In the genomic region with DNA sequence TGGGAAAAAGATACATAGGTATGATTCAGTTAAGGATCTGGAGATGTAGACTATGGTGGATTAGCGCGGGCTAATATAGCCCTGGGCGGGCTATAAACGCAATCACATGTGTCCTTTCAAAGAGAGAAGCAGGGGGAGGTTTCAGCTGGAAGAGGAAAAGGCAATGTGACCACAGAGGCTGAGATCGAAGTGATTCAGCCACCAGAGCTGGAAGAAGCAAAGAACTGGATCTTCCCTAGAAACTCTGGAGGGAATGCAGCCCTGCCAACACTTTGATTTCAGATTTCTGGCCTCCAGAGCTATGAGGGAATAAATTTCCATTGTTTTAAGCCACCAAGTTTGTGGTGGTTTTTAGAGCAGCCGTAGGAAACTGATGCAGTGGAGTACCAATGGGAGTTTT, we compare ENCODE assay signal across 21 cellular contexts.
DNase-seq lines count a peak whose midpoint lies in the region; ATAC-seq and TF ChIP-seq lines count a peak whose summit lies in the region.
"Had no signal": no experiment of that assay in that cellular context is flagged by ENCODE, and none has a peak within 500 bp of the region (broad histone marks: within the 10 kb centered on the region; RNA-seq: fewer than 3 reads in every experiment).

No MANE protein-coding gene starts in this region.

- H3K4me2 ChIP-seq in BLaER1, result 0 out of 2 replicates have a peak overlapping the region, but pooled peaks have one; percentile 13
- H3K4me2 ChIP-seq in neural progenitor cell, result no peak overlapping the region
- H3K4me2 ChIP-seq in SK-N-SH, result no peak overlapping the region

- no peaks in the 10 kb centered on the region for H3K36me3 Mint-ChIP-seq in neural progenitor cell
- H3K36me3 Mint-ChIP-seq: IgD-negative memory B cell had no signal

- H2AFZ ChIP-seq in neural progenitor cell (replicated peaks) (no peak overlapping the region), SK-N-SH (ENCODE audit: low read depth) (no peak overlapping the region)

- H3K4me1 ChIP-seq in BLaER1 (peaks cover 65% of the 10 kb centered on the region), neural progenitor cell (peaks cover 37% of the 10 kb centered on the region), SK-N-SH (ENCODE audit: control insufficient read depth in 1 of 2, insufficient read depth in 2 of 2, low read depth in 1 of 2, low read length in 1 of 2) (no peaks in the 10 kb centered on the region)

- peak overlapping the region; percentile 25 for H3K27ac Mint-ChIP-seq in neural progenitor cell
- H3K27ac Mint-ChIP-seq: CD4-positive, CD25-positive, alpha-beta regulatory T cell had no signal

- no peak overlapping the region for H3K27ac ChIP-seq in BLaER1
- peak overlapping the region; percentile 0 for H3K27ac ChIP-seq in neural progenitor cell
- no peak overlapping the region for H3K27ac ChIP-seq in SK-N-SH (ENCODE audit: low read depth in 2 of 2, low read length in 1 of 2)
- H3K27ac ChIP-seq: HL-60 had no signal

- H3K4me3 Mint-ChIP-seq in neural progenitor cell, result no peak overlapping the region
- H3K4me3 Mint-ChIP-seq: CD4-positive, CD25-positive, alpha-beta regulatory T cell; IgD-negative memory B cell had no signal

- in situ Hi-C loops in KBM-7 (cut with MboI; ENCODE audit: low pct_unique_long_range_greater_than_20kb, low sequenced_read_pairs), result no loop called here

- H3K27me3 ChIP-seq in BLaER1, result no peaks in the 10 kb centered on the region
- no peaks in the 10 kb centered on the region for H3K27me3 ChIP-seq in neural progenitor cell
- peaks cover 29% of the 10 kb centered on the region for H3K27me3 ChIP-seq in SK-N-SH (ENCODE audit: insufficient read depth)

- ATAC-seq in GM19023 (IDR thresholded peaks at IDR 0.05; ENCODE audit: unreplicated experiment), result no peak

- H4K20me1 ChIP-seq in BLaER1 (no peaks in the 10 kb centered on the region), neural progenitor cell (ENCODE audit: low read depth) (peaks cover 4% of the 10 kb centered on the region), SK-N-SH (ENCODE audit: insufficient read depth) (no peaks in the 10 kb centered on the region)

- TF ChIP-seq CTCF in neural progenitor cell (IDR thresholded peaks at IDR 0.05), result no peak
- no peak for TF ChIP-seq CTCF in SK-N-SH (IDR thresholded peaks at IDR 0.05)

- H3K4me1 Mint-ChIP-seq in neural progenitor cell, result peaks cover 27% of the 10 kb centered on the region
- H3K4me1 Mint-ChIP-seq: CD4-positive, CD25-positive, alpha-beta regulatory T cell; IgD-negative memory B cell had no signal

- H3K36me3 ChIP-seq in BLaER1 (no peaks in the 10 kb centered on the region), neural progenitor cell (no peaks in the 10 kb centered on the region), SK-N-SH (replicated peaks in 1 of 2; ENCODE audit: control insufficient read depth in 1 of 2, insufficient read depth in 2 of 2, low read length in 1 of 2) (no peaks in the 10 kb centered on the region)

- TF ChIP-seq RAD21 in SK-N-SH (IDR thresholded peaks at IDR 0.05; ENCODE audit: low read length), result no peak

- H3K27me3 Mint-ChIP-seq in neural progenitor cell (ENCODE audit: insufficient read depth, low read depth), result no peaks in the 10 kb centered on the region

- H3K9me2 ChIP-seq in SK-N-SH, result no peaks in the 10 kb centered on the region

- WGBS in SK-N-SH (ENCODE audit: low lambda C conversion rate), result 39% methylated on average over 6 of the region's 6 CpGs

- DNase-seq in KBM-7 (peak; percentile 28), fibroblast of peridontal ligament (ENCODE audit: extremely low read depth) (peak; percentile 50), neural progenitor cell (ENCODE audit: low spot score) (no peak), NCI-H2227 treated with DMSO at 0.1 percent for 48 hours (lab: John Stamatoyannopoulos, UW) (no peak), SK-N-SH (no peak)
- DNase-seq: CD4-positive, CD25-positive, alpha-beta regulatory T cell; DMS153; DND-41; GOT3; HCEC 1CT; MV-4-11; NCI-H1105; NCI-H1436 treated with DMSO at 0.1 percent for 48 hours; NCI-H187 treated with DMSO at 0.1 percent for 48 hours; NCI-H2171 treated with DMSO at 0.1 percent for 48 hours; NCI-H524 treated with DMSO at 0.1 percent for 48 hours; NCI-H774 had no signal

- TF ChIP-seq EP300 in SK-N-SH (IDR thresholded peaks at IDR 0.05; ENCODE audit: borderline replicate concordance in 1 of 2, low read depth in 1 of 2, low read length in 1 of 2), result no peak

- no peaks in the 10 kb centered on the region for H3K9me3 Mint-ChIP-seq in neural progenitor cell
- H3K9me3 Mint-ChIP-seq: CD4-positive, CD25-positive, alpha-beta regulatory T cell; IgD-negative memory B cell had no signal

- H3K9ac ChIP-seq in BLaER1 (no peak overlapping the region), neural progenitor cell (no peak overlapping the region), SK-N-SH (no peak overlapping the region)

- H3K4me3 ChIP-seq in BLaER1 (no peak overlapping the region), neural progenitor cell (no peak overlapping the region), SK-N-SH (ENCODE audit: low read depth in 2 of 2, low read length in 1 of 2) (no peak overlapping the region)

- POLR2A ChIA-PET in SK-N-SH (lab: Yijun Ruan, JAX), result no interaction called here

- H3F3A ChIP-seq in neural progenitor cell (ENCODE audit: low read depth) (peaks cover 17% of the 10 kb centered on the region), SK-N-SH (replicated peaks; ENCODE audit: insufficient read depth) (no peaks in the 10 kb centered on the region)

- CTCF ChIA-PET in SK-N-SH (lab: Yijun Ruan, JAX), result interaction anchor here (1.4 kb wide), 1 partner anchor 8 kb away, joined by 7 read pairs; no protein-coding TSS in a partner anchor

- H3K9me3 ChIP-seq in BLaER1, result no peaks in the 10 kb centered on the region
- H3K9me3 ChIP-seq in neural progenitor cell (ENCODE audit: low read depth), result no peaks in the 10 kb centered on the region
- no peaks in the 10 kb centered on the region for H3K9me3 ChIP-seq in SK-N-SH

- H3K79me2 ChIP-seq in neural progenitor cell (ENCODE audit: low read depth) (peaks cover 6% of the 10 kb centered on the region), SK-N-SH (ENCODE audit: insufficient read depth) (no peaks in the 10 kb centered on the region)

TF ChIP-seq in SK-N-SH, 30 proteins besides CTCF, POLR2A, EP300 and RAD21:
- TF ChIP-seq EZH2phosphoT487 (IDR thresholded peaks at IDR 0.05; ENCODE audit: borderline replicate concordance, low read depth), result no peak
- TF ChIP-seq YY1 (IDR thresholded peaks at IDR 0.05; ENCODE audit: low read depth), result no peak
- TF ChIP-seq, protein P1, sequence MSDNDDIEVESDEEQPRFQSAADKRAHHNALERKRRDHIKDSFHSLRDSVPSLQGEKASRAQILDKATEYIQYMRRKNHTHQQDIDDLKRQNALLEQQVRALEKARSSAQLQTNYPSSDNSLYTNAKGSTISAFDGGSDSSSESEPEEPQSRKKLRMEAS (IDR thresholded peaks at IDR 0.05; ENCODE audit: low read depth), result no peak

Comparison
In these comparisons a context has a peak if more than half of its experiments do, and no peak if none do; other contexts are left out.
1. DNase-seq: peak in KBM-7 (single experiment) and fibroblast of peridontal ligament (single experiment); none in neural progenitor cell (single experiment), NCI-H2227 treated with DMSO at 0.1 percent for 48 hours (single experiment) and SK-N-SH (single experiment).